ENCODE assay signal across 1 cellular context in the genomic region with DNA sequence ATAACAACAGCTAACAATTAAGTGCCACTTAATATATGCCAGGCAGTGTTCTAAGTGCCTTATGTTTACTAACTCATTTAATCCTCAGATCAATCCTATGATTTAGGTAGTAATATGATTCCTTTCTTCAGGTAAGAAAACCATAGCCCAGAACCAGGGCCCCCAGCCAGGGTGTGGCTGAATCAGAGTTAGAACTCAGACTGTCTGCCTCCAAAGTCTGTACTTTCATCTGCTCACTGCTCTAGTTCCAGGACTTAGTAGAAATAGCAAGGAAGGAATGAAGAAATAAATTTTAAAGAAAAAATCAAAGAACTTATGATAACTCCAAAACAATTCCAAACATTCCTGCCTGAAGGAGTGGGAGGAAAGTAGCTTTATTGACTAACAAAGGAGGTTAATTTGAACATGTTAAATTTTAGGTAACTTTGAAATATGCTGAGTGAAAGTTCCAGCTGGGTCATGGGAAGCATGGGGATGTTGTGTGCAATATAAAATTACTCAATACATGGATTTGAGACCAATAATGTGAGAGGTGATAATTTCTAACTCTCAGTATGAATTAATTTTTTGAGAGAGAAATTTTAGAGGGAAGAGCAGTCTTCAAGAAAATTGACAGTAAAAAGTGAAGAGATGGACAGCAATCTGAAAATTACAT.
TF ChIP-seq lines count a peak whose summit lies in the region.

No MANE protein-coding gene starts in this region.

TF ChIP-seq in WTC11, 78 proteins besides CTCF, POLR2A, EP300 and RAD21:
- TF ChIP-seq GRHL2 (CRISPR knock-in tag; IDR thresholded peaks at IDR 0.05; ENCODE audit: insufficient replicate concordance, severe bottlenecking) (no peak), ATF1 (CRISPR knock-in tag; IDR thresholded peaks at IDR 0.05) (no peak), NFYB (CRISPR knock-in tag; conservative IDR thresholded peaks at IDR 0.05; ENCODE audit: low read depth) (no peak), TCF7 (CRISPR knock-in tag; IDR thresholded peaks at IDR 0.05; ENCODE audit: low read depth) (no peak), NFE2L1 (CRISPR knock-in tag; IDR thresholded peaks at IDR 0.05) (no peak), NFATC4 (CRISPR knock-in tag; IDR thresholded peaks at IDR 0.05) (no peak), GABPB1 (CRISPR knock-in tag; IDR thresholded peaks at IDR 0.05) (no peak), TP53 (CRISPR knock-in tag; IDR thresholded peaks at IDR 0.05) (no peak), ZNF263 (CRISPR knock-in tag; IDR thresholded peaks at IDR 0.05; ENCODE audit: low read depth) (no peak), ELF4 (CRISPR knock-in tag; IDR thresholded peaks at IDR 0.05; ENCODE audit: low read depth) (no peak), SMAD4 (CRISPR knock-in tag; IDR thresholded peaks at IDR 0.05) (no peak)
- TF ChIP-seq, protein P1, sequence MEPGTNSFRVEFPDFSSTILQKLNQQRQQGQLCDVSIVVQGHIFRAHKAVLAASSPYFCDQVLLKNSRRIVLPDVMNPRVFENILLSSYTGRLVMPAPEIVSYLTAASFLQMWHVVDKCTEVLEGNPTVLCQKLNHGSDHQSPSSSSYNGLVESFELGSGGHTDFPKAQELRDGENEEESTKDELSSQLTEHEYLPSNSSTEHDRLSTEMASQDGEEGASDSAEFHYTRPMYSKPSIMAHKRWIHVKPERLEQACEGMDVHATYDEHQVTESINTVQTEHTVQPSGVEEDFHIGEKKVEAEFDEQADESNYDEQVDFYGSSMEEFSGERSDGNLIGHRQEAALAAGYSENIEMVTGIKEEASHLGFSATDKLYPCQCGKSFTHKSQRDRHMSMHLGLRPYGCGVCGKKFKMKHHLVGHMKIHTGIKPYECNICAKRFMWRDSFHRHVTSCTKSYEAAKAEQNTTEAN (CRISPR knock-in tag; IDR thresholded peaks at IDR 0.05), result no peak
- TF ChIP-seq, protein P2, sequence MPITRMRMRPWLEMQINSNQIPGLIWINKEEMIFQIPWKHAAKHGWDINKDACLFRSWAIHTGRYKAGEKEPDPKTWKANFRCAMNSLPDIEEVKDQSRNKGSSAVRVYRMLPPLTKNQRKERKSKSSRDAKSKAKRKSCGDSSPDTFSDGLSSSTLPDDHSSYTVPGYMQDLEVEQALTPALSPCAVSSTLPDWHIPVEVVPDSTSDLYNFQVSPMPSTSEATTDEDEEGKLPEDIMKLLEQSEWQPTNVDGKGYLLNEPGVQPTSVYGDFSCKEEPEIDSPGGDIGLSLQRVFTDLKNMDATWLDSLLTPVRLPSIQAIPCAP (CRISPR knock-in tag; IDR thresholded peaks at IDR 0.05), result no peak
- TF ChIP-seq, protein P3, sequence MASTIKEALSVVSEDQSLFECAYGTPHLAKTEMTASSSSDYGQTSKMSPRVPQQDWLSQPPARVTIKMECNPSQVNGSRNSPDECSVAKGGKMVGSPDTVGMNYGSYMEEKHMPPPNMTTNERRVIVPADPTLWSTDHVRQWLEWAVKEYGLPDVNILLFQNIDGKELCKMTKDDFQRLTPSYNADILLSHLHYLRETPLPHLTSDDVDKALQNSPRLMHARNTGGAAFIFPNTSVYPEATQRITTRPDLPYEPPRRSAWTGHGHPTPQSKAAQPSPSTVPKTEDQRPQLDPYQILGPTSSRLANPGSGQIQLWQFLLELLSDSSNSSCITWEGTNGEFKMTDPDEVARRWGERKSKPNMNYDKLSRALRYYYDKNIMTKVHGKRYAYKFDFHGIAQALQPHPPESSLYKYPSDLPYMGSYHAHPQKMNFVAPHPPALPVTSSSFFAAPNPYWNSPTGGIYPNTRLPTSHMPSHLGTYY (CRISPR knock-in tag; IDR thresholded peaks at IDR 0.05), result no peak
- TF ChIP-seq, protein P4, sequence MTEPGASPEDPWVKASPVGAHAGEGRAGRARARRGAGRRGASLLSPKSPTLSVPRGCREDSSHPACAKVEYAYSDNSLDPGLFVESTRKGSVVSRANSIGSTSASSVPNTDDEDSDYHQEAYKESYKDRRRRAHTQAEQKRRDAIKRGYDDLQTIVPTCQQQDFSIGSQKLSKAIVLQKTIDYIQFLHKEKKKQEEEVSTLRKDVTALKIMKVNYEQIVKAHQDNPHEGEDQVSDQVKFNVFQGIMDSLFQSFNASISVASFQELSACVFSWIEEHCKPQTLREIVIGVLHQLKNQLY (CRISPR knock-in tag; IDR thresholded peaks at IDR 0.05), result no peak
- TF ChIP-seq, protein P5, sequence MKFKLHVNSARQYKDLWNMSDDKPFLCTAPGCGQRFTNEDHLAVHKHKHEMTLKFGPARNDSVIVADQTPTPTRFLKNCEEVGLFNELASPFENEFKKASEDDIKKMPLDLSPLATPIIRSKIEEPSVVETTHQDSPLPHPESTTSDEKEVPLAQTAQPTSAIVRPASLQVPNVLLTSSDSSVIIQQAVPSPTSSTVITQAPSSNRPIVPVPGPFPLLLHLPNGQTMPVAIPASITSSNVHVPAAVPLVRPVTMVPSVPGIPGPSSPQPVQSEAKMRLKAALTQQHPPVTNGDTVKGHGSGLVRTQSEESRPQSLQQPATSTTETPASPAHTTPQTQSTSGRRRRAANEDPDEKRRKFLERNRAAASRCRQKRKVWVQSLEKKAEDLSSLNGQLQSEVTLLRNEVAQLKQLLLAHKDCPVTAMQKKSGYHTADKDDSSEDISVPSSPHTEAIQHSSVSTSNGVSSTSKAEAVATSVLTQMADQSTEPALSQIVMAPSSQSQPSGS (CRISPR knock-in tag; IDR thresholded peaks at IDR 0.05; ENCODE audit: borderline replicate concordance, low read depth), result no peak
- TF ChIP-seq, protein P6, sequence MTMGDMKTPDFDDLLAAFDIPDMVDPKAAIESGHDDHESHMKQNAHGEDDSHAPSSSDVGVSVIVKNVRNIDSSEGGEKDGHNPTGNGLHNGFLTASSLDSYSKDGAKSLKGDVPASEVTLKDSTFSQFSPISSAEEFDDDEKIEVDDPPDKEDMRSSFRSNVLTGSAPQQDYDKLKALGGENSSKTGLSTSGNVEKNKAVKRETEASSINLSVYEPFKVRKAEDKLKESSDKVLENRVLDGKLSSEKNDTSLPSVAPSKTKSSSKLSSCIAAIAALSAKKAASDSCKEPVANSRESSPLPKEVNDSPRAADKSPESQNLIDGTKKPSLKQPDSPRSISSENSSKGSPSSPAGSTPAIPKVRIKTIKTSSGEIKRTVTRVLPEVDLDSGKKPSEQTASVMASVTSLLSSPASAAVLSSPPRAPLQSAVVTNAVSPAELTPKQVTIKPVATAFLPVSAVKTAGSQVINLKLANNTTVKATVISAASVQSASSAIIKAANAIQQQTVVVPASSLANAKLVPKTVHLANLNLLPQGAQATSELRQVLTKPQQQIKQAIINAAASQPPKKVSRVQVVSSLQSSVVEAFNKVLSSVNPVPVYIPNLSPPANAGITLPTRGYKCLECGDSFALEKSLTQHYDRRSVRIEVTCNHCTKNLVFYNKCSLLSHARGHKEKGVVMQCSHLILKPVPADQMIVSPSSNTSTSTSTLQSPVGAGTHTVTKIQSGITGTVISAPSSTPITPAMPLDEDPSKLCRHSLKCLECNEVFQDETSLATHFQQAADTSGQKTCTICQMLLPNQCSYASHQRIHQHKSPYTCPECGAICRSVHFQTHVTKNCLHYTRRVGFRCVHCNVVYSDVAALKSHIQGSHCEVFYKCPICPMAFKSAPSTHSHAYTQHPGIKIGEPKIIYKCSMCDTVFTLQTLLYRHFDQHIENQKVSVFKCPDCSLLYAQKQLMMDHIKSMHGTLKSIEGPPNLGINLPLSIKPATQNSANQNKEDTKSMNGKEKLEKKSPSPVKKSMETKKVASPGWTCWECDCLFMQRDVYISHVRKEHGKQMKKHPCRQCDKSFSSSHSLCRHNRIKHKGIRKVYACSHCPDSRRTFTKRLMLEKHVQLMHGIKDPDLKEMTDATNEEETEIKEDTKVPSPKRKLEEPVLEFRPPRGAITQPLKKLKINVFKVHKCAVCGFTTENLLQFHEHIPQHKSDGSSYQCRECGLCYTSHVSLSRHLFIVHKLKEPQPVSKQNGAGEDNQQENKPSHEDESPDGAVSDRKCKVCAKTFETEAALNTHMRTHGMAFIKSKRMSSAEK (CRISPR knock-in tag; IDR thresholded peaks at IDR 0.05; ENCODE audit: borderline replicate concordance), result no peak
